ENCODE assay signal across 1 cellular context in genomic region chr16:57626420-57627170, GRCh38.
TF ChIP-seq lines count a peak whose summit lies in the region.

No MANE protein-coding gene starts in this region.

TF ChIP-seq in IMR-90, 13 proteins besides CTCF, POLR2A, EP300 and RAD21:
- TF ChIP-seq NFE2L2 (IDR thresholded peaks at IDR 0.05; ENCODE audit: low read depth, low read length), result no peak
- no peak for TF ChIP-seq CHD1 (IDR thresholded peaks at IDR 0.05; ENCODE audit: low read depth, low read length)
- no peak for TF ChIP-seq BHLHE40 (IDR thresholded peaks at IDR 0.05; ENCODE audit: low read depth, low read length)
- no peak for TF ChIP-seq MXI1 (IDR thresholded peaks at IDR 0.05; ENCODE audit: borderline replicate concordance, low read depth, low read length)
- TF ChIP-seq RFX5 (IDR thresholded peaks at IDR 0.05; ENCODE audit: low read depth, low read length), result no peak
- no peak for TF ChIP-seq MAFK (IDR thresholded peaks at IDR 0.05; ENCODE audit: low read depth, low read length)
- TF ChIP-seq ELK1 (IDR thresholded peaks at IDR 0.05; ENCODE audit: borderline replicate concordance, low read depth, low read length), result no peak
- no peak for TF ChIP-seq RCOR1 (IDR thresholded peaks at IDR 0.05; ENCODE audit: insufficient replicate concordance, low read length)
- TF ChIP-seq CEBPB (IDR thresholded peaks at IDR 0.05; ENCODE audit: low read depth, low read length), result no peak
- no peak for TF ChIP-seq FOS (IDR thresholded peaks at IDR 0.05; ENCODE audit: low read depth, low read length)
- TF ChIP-seq MAZ (IDR thresholded peaks at IDR 0.05; ENCODE audit: borderline replicate concordance, low read depth, low read length), result no peak
- TF ChIP-seq USF2 (IDR thresholded peaks at IDR 0.05; ENCODE audit: low read depth, low read length), result no peak
- TF ChIP-seq SMC3 (IDR thresholded peaks at IDR 0.05; ENCODE audit: low read depth, low read length), result no peak
